9 cellular contexts compared by ENCODE assay signal in genomic region chr19:798415-799075, GRCh38. TPM values are rescaled to one million over a fixed set of nuclear protein-coding genes. Genes with fewer than 3 reads are reported as not detected.
DNase-seq lines count a peak whose midpoint lies in the region; ATAC-seq, FAIRE-seq and TF ChIP-seq lines count a peak whose summit lies in the region.
"Had no signal": no experiment of that assay in that cellular context is flagged by ENCODE, and none has a peak within 500 bp of the region (broad histone marks: within the 10 kb centered on the region; RNA-seq: fewer than 3 reads in every experiment).

No MANE protein-coding gene starts in this region.

- peak overlapping the region; percentile 91 for H3K4me2 ChIP-seq in astrocyte (ENCODE audit: low read length)

- H3K4me3 ChIP-seq in astrocyte (ENCODE audit: insufficient read depth, low read depth, low read length) (peak overlapping the region; percentile 98), left lung (peak overlapping the region; percentile 82 to 94), tibial artery (peak overlapping the region; percentile 82 to 98)

- no peaks in the 10 kb centered on the region for H3K9me3 Mint-ChIP-seq in astrocyte (ENCODE audit: unreplicated experiment)

- intact Hi-C loops in left lung (cut with DNase I) (no loop called here), tibial artery (cut with DNase I; ENCODE audit: low total_unique reads) (no loop called here)

- H3K4me1 ChIP-seq in astrocyte (ENCODE audit: insufficient read depth, low read length) (peaks cover 37% of the 10 kb centered on the region), left lung (peaks cover 43 to 67% of the 10 kb centered on the region in 2 donors), tibial artery (peaks cover 23 to 70% (median 63%) of the 10 kb centered on the region in 4 donors)

- H3K9me3 ChIP-seq in astrocyte (ENCODE audit: insufficient read depth, low read depth, low read length) (no peaks in the 10 kb centered on the region), left lung (no peaks in the 10 kb centered on the region), tibial artery (no peaks in the 10 kb centered on the region)

- H3K27me3 ChIP-seq in astrocyte (ENCODE audit: insufficient read depth, low read length) (no peaks in the 10 kb centered on the region), left lung (no peaks in the 10 kb centered on the region), tibial artery (no peaks in the 10 kb centered on the region)

- peak overlapping the region; percentile 97 for H3K9ac ChIP-seq in astrocyte (ENCODE audit: low read length)

- no peak for ATAC-seq in left lung

- H3K27me3 Mint-ChIP-seq in astrocyte (ENCODE audit: low read depth, unreplicated experiment) = no peaks in the 10 kb centered on the region

- FAIRE-seq in astrocyte (lab: Jason Lieb, UNC) = no peak

- peak overlapping the region; percentile 70 for H3K27ac ChIP-seq in astrocyte (ENCODE audit: low read depth, low read length)
- peak overlapping the region; percentile 78 to 95 for H3K27ac ChIP-seq in left lung
- H3K27ac ChIP-seq in tibial artery = peak overlapping the region; percentile 91 to 98

- H3K4me1 Mint-ChIP-seq in astrocyte (ENCODE audit: low read depth, unreplicated experiment) = peaks cover 23% of the 10 kb centered on the region

- H3K36me3 ChIP-seq in astrocyte (ENCODE audit: insufficient read depth, low read length) (peaks cover 12% of the 10 kb centered on the region), left lung (peaks cover 0 to 46% of the 10 kb centered on the region in 2 donors), tibial artery (peaks cover 12 to 21% (median 17%) of the 10 kb centered on the region in 3 donors)

- peak overlapping the region; percentile 93 for H3K4me3 Mint-ChIP-seq in astrocyte (ENCODE audit: unreplicated experiment)

- DNase-seq in stimulated activated CD4-positive, alpha-beta T cell treated with anti-CD3 and anti-CD28 coated beads, Interleukin-2, amount 100 ng/mL, for 24 hours = peak; percentile 27 to 46
- no peak for DNase-seq in stimulated activated CD4-positive, alpha-beta T cell treated with anti-CD3 and anti-CD28 coated beads, Interleukin-4, amount 100 ng/mL, for 4 hours
- no peak for DNase-seq in astrocyte (ENCODE audit: low read depth)
- peak in 1 of 2 donors; percentile 84 for DNase-seq in left lung
- no peak for DNase-seq in tibial artery
- DNase-seq in Kasumi-1 (lab: John Stamatoyannopoulos, UW) = no peak
- no peak for DNase-seq in activated CD4-positive, CD25-positive, alpha-beta regulatory T cell treated with anti-CD3 and anti-CD28 coated beads, Interleukin-2, amount 50 U/mL, for 72 hours
- no peak for DNase-seq in NCI-H2081 (lab: John Stamatoyannopoulos, UW)

- H4K20me1 ChIP-seq in astrocyte (ENCODE audit: insufficient read depth, low read length) = peaks cover 57% of the 10 kb centered on the region

- H3K79me2 ChIP-seq in astrocyte (ENCODE audit: insufficient read depth, low read length) = peaks cover 58% of the 10 kb centered on the region

- TF ChIP-seq CTCF in astrocyte (IDR thresholded peaks at IDR 0.05; ENCODE audit: insufficient read depth, low read depth, low read length) (no peak), left lung (IDR thresholded peaks at IDR 0.05) (no peak), tibial artery (IDR thresholded peaks at IDR 0.05) (no peak)

- H3K27ac Mint-ChIP-seq in astrocyte (ENCODE audit: unreplicated experiment) = peak overlapping the region; percentile 81

- H3K36me3 Mint-ChIP-seq in astrocyte (ENCODE audit: low read depth, unreplicated experiment) = peaks cover 7% of the 10 kb centered on the region

- no peak overlapping the region for H2AFZ ChIP-seq in astrocyte (ENCODE audit: low read depth, low read length)

RNA-seq across cellular contexts. Expression of gene PTBP1, which starts 1.3 kb away (rescaled TPM):
- total RNA-seq in astrocyte (366 and 386 TPM in 2 replicates), left lung (100 to 1,000 TPM; 236 to 354 TPM)

RNA-seq across cellular contexts. Expression of gene PLPPR3, which starts 23.2 kb away (rescaled TPM):
- total RNA-seq in astrocyte (29.2 and 36.5 TPM in 2 replicates), left lung (1 to 10 TPM; 1.6 to 1.9 TPM)

RNA-seq across cellular contexts. Expression of gene AZU1, which starts 29.1 kb away (rescaled TPM):
- 1.00 and 1.4 TPM in 2 replicates for total RNA-seq in astrocyte
- 1 to 10 TPM; 1.3 TPM for total RNA-seq in left lung
- total RNA-seq: glomerular endothelial cell had no signal

RNA-seq across cellular contexts. Expression of gene PRTN3, which starts 42.3 kb away (rescaled TPM):
- total RNA-seq in astrocyte = not detected in 2 replicates
- under 1 TPM; 0.55 to 0.58 TPM for total RNA-seq in left lung
- total RNA-seq: glomerular endothelial cell had no signal

RNA-seq across cellular contexts. Expression of gene MISP, which starts 47.6 kb away (rescaled TPM):
- total RNA-seq in astrocyte (0.36 and 0.43 TPM in 2 replicates), left lung (10 to 100 TPM; 19.2 to 44.0 TPM)

Comparison
In these comparisons a context has a peak if more than half of its experiments do, and no peak if none do; other contexts are left out.
1. DNase-seq: peak in stimulated activated CD4-positive, alpha-beta T cell treated with anti-CD3 and anti-CD28 coated beads, Interleukin-2, amount 100 ng/mL, for 24 hours (2 of 2); none in stimulated activated CD4-positive, alpha-beta T cell treated with anti-CD3 and anti-CD28 coated beads, Interleukin-4, amount 100 ng/mL, for 4 hours (0 of 2), astrocyte (single experiment), tibial artery (0 of 2), Kasumi-1 (0 of 2), activated CD4-positive, CD25-positive, alpha-beta regulatory T cell treated with anti-CD3 and anti-CD28 coated beads, Interleukin-2, amount 50 U/mL, for 72 hours (single experiment) and NCI-H2081 (0 of 2).
2. RNA of gene PLPPR3, which starts 23.2 kb away (total RNA-seq): 29.2 to 36.5 TPM in astrocyte; 1.6 to 1.9 TPM in left lung; every median in the first group is over 10 times any median in the second.
3. Peak in every context shown above with its lines, with median percentiles within 50 percentile points of each other: H3K27ac ChIP-seq and H3K4me3 ChIP-seq.